1 cellular context compared by ENCODE assay signal in genomic region chr1:53964109-53964508, GRCh38.
A peak's percentile ranks its signal among the peaks of the same experiment; 100 is the strongest.
TF ChIP-seq lines count a peak whose summit lies in the region.

No MANE protein-coding gene starts in this region.

TF ChIP-seq in K562, 482 proteins besides CTCF, POLR2A, EP300 and RAD21:
- TF ChIP-seq FOXK2 (conservative IDR thresholded peaks at IDR 0.05 in 1 of 2, IDR thresholded peaks at IDR 0.05 in 1 of 2; ENCODE audit: low read depth in 2 of 2) (no peak), NFIC (IDR thresholded peaks at IDR 0.05) (0 out of 2 replicates have a peak, but pooled peaks have one; percentile 16), MAFG (tag; conservative IDR thresholded peaks at IDR 0.05) (peak; percentile 63), SRSF3 (IDR thresholded peaks at IDR 0.05; ENCODE audit: insufficient read depth, low read length) (no peak), NR0B1 (IDR thresholded peaks at IDR 0.05; ENCODE audit: partially characterized antibody) (no peak), C11orf30 (IDR thresholded peaks at IDR 0.05; ENCODE audit: low read depth) (peak; percentile 46; the same call in 1 of the 2 replicates), NFE2 (IDR thresholded peaks at IDR 0.05; ENCODE audit: low read depth) (peak; percentile 28; the same call in 1 of the 2 replicates), NCOA4 (IDR thresholded peaks at IDR 0.05; ENCODE audit: partially characterized antibody) (no peak), PHTF2 (CRISPR knock-in tag; IDR thresholded peaks at IDR 0.05) (no peak), TGIF2 (CRISPR knock-in tag; IDR thresholded peaks at IDR 0.05) (no peak), ZNF316 (IDR thresholded peaks at IDR 0.05) (peak; percentile 49; the same call in 1 of the 2 replicates)
